ENCODE assay signal across 1 cellular context in genomic region chr3:100023595-100023994, GRCh38.
TF ChIP-seq lines count a peak whose summit lies in the region.

No MANE protein-coding gene starts in this region.

TF ChIP-seq in IMR-90, 13 proteins besides CTCF, POLR2A, EP300 and RAD21 (continued from another document):
- no peak for TF ChIP-seq MXI1 (IDR thresholded peaks at IDR 0.05; ENCODE audit: borderline replicate concordance, low read depth, low read length)
TF ChIP-seq in IMR-90: peak in this region for 0.
